21 cellular contexts compared by ENCODE assay signal in genomic region chr10:97873569-97873968, GRCh38. TPM values are rescaled to one million over a fixed set of nuclear protein-coding genes. Genes with fewer than 3 reads are reported as not detected.
DNase-seq lines count a peak whose midpoint lies in the region; ATAC-seq and TF ChIP-seq lines count a peak whose summit lies in the region.
"Had no signal": no experiment of that assay in that cellular context is flagged by ENCODE, and none has a peak within 500 bp of the region (broad histone marks: within the 10 kb centered on the region; RNA-seq: fewer than 3 reads in every experiment).

No MANE protein-coding gene starts in this region.

- POLR2A ChIA-PET in CD8-positive, alpha-beta T cell (lab: Charles Lee): interaction anchor here (1.1 kb wide), 1 partner anchor 164 kb away, joined by 3 read pairs; no protein-coding TSS in a partner anchor

- no peaks in the 10 kb centered on the region for H3K36me3 Mint-ChIP-seq in CD8-positive, alpha-beta T cell
- no peaks in the 10 kb centered on the region for H3K36me3 Mint-ChIP-seq in activated naive CD4-positive, alpha-beta T cell treated with anti-CD3 and anti-CD28 coated beads, Interleukin-2, amount 50 U/mL, for 72 hours
- H3K36me3 Mint-ChIP-seq: CD8-positive, alpha-beta memory T cell had no signal

- no peaks in the 10 kb centered on the region for H3K36me3 ChIP-seq in CD8-positive, alpha-beta T cell (ENCODE audit: insufficient read depth, low read length)

- no peak for DNase-seq in CD8-positive, alpha-beta T cell
- DNase-seq in NCI-H1694 treated with DMSO at 0.1 percent for 48 hours (lab: John Stamatoyannopoulos, UW) (peak; percentile 31), mesenteric fat pad (ENCODE audit: low spot score) (peak; percentile 20), COLO668 (lab: John Stamatoyannopoulos, UW; ENCODE audit: unreplicated experiment) (no peak), NCI-H187 treated with DMSO at 0.1 percent for 48 hours (lab: John Stamatoyannopoulos, UW) (no peak)
- no peak for DNase-seq in activated naive CD4-positive, alpha-beta T cell treated with anti-CD3 and anti-CD28 coated beads, Interleukin-2, amount 50 U/mL, for 72 hours (ENCODE audit: low spot score in 2 of 2)
- DNase-seq: Calu3; CD8-positive, alpha-beta memory T cell; H7; Karpas-422; NCI-H1092; NCI-H1436; NCI-H2029; NCI-H69; RPMI8226; SHP77 had no signal

- H3K9me3 Mint-ChIP-seq in CD8-positive, alpha-beta T cell: no peaks in the 10 kb centered on the region
- H3K9me3 Mint-ChIP-seq in activated naive CD4-positive, alpha-beta T cell treated with anti-CD3 and anti-CD28 coated beads, Interleukin-2, amount 50 U/mL, for 72 hours: no peaks in the 10 kb centered on the region
- H3K9me3 Mint-ChIP-seq: CD8-positive, alpha-beta memory T cell had no signal

- no peaks in the 10 kb centered on the region for H3K9me3 ChIP-seq in CD8-positive, alpha-beta T cell (ENCODE audit: low read length)
- H3K9me3 ChIP-seq: A549 had no signal

- no peaks in the 10 kb centered on the region for H3K27me3 ChIP-seq in CD8-positive, alpha-beta T cell (ENCODE audit: insufficient read depth, low read length)

- H3K4me3 ChIP-seq in CD8-positive, alpha-beta T cell (ENCODE audit: low read depth, low read length): no peak overlapping the region
- H3K4me3 ChIP-seq in skin epidermis: no peak overlapping the region
- H3K4me3 ChIP-seq: A549 had no signal

- H3K27ac Mint-ChIP-seq in CD8-positive, alpha-beta T cell: peak overlapping the region; percentile 37
- H3K27ac Mint-ChIP-seq in activated naive CD4-positive, alpha-beta T cell treated with anti-CD3 and anti-CD28 coated beads, Interleukin-2, amount 50 U/mL, for 72 hours: no peak overlapping the region
- H3K27ac Mint-ChIP-seq: B cell had no signal

- CTCF ChIA-PET in CD8-positive, alpha-beta T cell (lab: Charles Lee): interaction anchor here (0.8 to 12.7 kb wide), 6 partner anchors 12 to 164 kb away, joined by 3 to 292 read pairs (median 4); no protein-coding TSS in a partner anchor

- peaks cover 12% of the 10 kb centered on the region for H3K4me1 Mint-ChIP-seq in CD8-positive, alpha-beta T cell (ENCODE audit: low read depth)

- no peak for ATAC-seq in CD8-positive, alpha-beta T cell
- no peak for ATAC-seq in activated naive CD4-positive, alpha-beta T cell treated with anti-CD3 and anti-CD28 coated beads, Interleukin-2, amount 50 U/mL, for 72 hours
- ATAC-seq: A549, HepG2 had no signal

- H3K27me3 Mint-ChIP-seq in CD8-positive, alpha-beta T cell (ENCODE audit: low read depth): peaks cover 11% of the 10 kb centered on the region

- intact Hi-C loops in CD8-positive, alpha-beta T cell (cut with DNase I, micrococcal nuclease): no loop called here

- H3K27ac ChIP-seq in CD8-positive, alpha-beta T cell (ENCODE audit: low read depth, low read length): no peak overlapping the region
- peak overlapping the region in 11 of 21 experiments; percentile 6 to 85 (median 42) for H3K27ac ChIP-seq in skin epidermis
- H3K27ac ChIP-seq: A549, C4-2B had no signal

- peaks cover 15% of the 10 kb centered on the region for H3K4me1 ChIP-seq in CD8-positive, alpha-beta T cell (ENCODE audit: insufficient read depth, low read length)

- H3K4me3 Mint-ChIP-seq in CD8-positive, alpha-beta T cell: no peak overlapping the region
- H3K4me3 Mint-ChIP-seq: B cell; CD8-positive, alpha-beta memory T cell had no signal

- no peak for TF ChIP-seq CTCF in CD8-positive, alpha-beta T cell (IDR thresholded peaks at IDR 0.05)

RNA-seq across cellular contexts. Expression of gene GOLGA7B, which starts 23.9 kb away (rescaled TPM):
- 1 to 10 TPM; 3.5 to 5.1 TPM for total RNA-seq in CD8-positive, alpha-beta T cell
- total RNA-seq in mesenteric fat pad: 0.32 TPM
- under 1 TPM; 0.41 to 0.88 TPM for total RNA-seq in activated naive CD4-positive, alpha-beta T cell treated with anti-CD3 and anti-CD28 coated beads, Interleukin-2, amount 50 U/mL, for 72 hours
- total RNA-seq: B cell, H7, HepG2 had no signal

Comparison
In these comparisons a context has a peak if more than half of its experiments do, and no peak if none do; other contexts are left out.
1. DNase-seq: peak in NCI-H1694 treated with DMSO at 0.1 percent for 48 hours (single experiment) and mesenteric fat pad (single experiment); none in CD8-positive, alpha-beta T cell (0 of 7), activated naive CD4-positive, alpha-beta T cell treated with anti-CD3 and anti-CD28 coated beads, Interleukin-2, amount 50 U/mL, for 72 hours (0 of 2), COLO668 (single experiment) and NCI-H187 treated with DMSO at 0.1 percent for 48 hours (single experiment).